In the genomic region with DNA sequence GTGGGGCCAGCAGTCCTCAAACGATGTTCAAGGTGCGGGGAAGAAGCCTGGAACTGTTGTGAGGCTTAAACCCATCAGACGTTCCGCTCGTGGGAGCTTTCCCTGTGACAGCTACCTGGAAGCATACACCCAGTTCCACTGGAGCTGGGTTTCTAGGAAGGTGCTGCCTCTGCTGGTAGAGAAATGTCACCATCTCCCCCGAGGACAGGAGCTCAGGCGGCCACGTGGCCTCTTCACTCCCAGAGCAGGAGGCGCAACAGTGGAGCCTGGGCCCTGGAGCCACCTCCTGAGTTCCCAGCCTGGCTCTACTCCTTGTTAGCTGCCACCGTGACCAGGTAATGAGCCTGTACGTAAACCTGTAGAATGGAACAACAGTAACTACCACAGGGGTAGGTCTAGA, we compare ENCODE assay signal across 24 cellular contexts.
"Had no signal": no experiment of that assay in that cellular context is flagged by ENCODE, and none has a peak within 500 bp of the region (broad histone marks: within the 10 kb centered on the region; RNA-seq: fewer than 3 reads in every experiment).

No MANE protein-coding gene starts in this region.

- H3K36me3 ChIP-seq: left lung had no signal

- H3K9me3 ChIP-seq: left lung, mucosa of descending colon had no signal

- H3K4me1 Mint-ChIP-seq: activated CD4-positive, alpha-beta T cell treated with anti-CD3 and anti-CD28 coated beads, Interleukin-2, amount 10 ng/mL, durations not matched to agents 24 days and 14 days; activated naive CD8-positive, alpha-beta T cell treated with anti-CD3 and anti-CD28 coated beads, Interleukin-2, amount 10 ng/mL, durations not matched to agents 7 days and 5 days; activated T-helper 17 cell treated with anti-CD3 and anti-CD28 coated beads, Interleukin-2, amount 50 U/mL, for 72 hours; neural crest cell had no signal

- H3K4me3 Mint-ChIP-seq: activated CD4-positive, alpha-beta T cell treated with anti-CD3 and anti-CD28 coated beads, Interleukin-2, amount 10 ng/mL, durations not matched to agents 24 days and 14 days; activated CD8-positive, alpha-beta T cell treated with anti-CD3 and anti-CD28 coated beads for 36 hours; activated naive CD8-positive, alpha-beta T cell treated with anti-CD3 and anti-CD28 coated beads, Interleukin-2, amount 10 ng/mL, durations not matched to agents 7 days and 5 days; activated T-helper 17 cell treated with anti-CD3 and anti-CD28 coated beads, Interleukin-2, amount 50 U/mL, for 72 hours; brain; neural crest cell had no signal

- H3K27me3 ChIP-seq: foreskin keratinocyte had no signal

- H3K27ac ChIP-seq: dorsolateral prefrontal cortex, epithelial cell of prostate, foreskin keratinocyte, left lung had no signal

- H3K27me3 Mint-ChIP-seq: activated CD4-positive, alpha-beta T cell treated with anti-CD3 and anti-CD28 coated beads, Interleukin-2, amount 10 ng/mL, durations not matched to agents 24 days and 14 days; activated CD8-positive, alpha-beta T cell treated with anti-CD3 and anti-CD28 coated beads for 36 hours; activated naive CD8-positive, alpha-beta T cell treated with anti-CD3 and anti-CD28 coated beads, Interleukin-2, amount 10 ng/mL, durations not matched to agents 7 days and 5 days; activated T-helper 17 cell treated with anti-CD3 and anti-CD28 coated beads, Interleukin-2, amount 50 U/mL, for 72 hours; brain had no signal

- H3K4me1 ChIP-seq: foreskin keratinocyte, left lung had no signal

- DNase-seq: activated CD4-positive, alpha-beta T cell treated with anti-CD3 and anti-CD28 coated beads, Interleukin-2, amount 10 ng/mL, durations not matched to agents 24 days and 14 days; activated CD4-positive, CD25-positive, alpha-beta regulatory T cell; activated CD8-positive, alpha-beta T cell treated with anti-CD3 and anti-CD28 coated beads for 36 hours; activated naive CD4-positive, alpha-beta T cell; activated naive CD8-positive, alpha-beta T cell treated with anti-CD3 and anti-CD28 coated beads, Interleukin-2, amount 10 ng/mL, durations not matched to agents 7 days and 5 days; activated T-cell treated with anti-CD3 and anti-CD28 coated beads, Interleukin-2, amount 50 U/mL, for 1 hour; caudate nucleus; foreskin keratinocyte; hippocampal formation; kidney; left lung; mammary epithelial cell; mucosa of descending colon; naive B cell; stimulated activated CD4-positive, alpha-beta T cell treated with anti-CD3 and anti-CD28 coated beads, Interleukin-12 subunit alpha, Interleukin-12 subunit beta, amount 100 ng/mL, for 4 hours; stimulated activated CD4-positive, alpha-beta T cell treated with anti-CD3 and anti-CD28 coated beads, Interleukin-1b, Interleukin-23, amount 100 ng/mL, for 48 hours; stimulated activated CD8-positive, alpha-beta memory T cell treated with anti-CD3 and anti-CD28 coated beads, Interleukin-4, amount 100 ng/mL, for 48 hours; stimulated activated naive CD4-positive, alpha-beta T cell had no signal

- H3K9me3 Mint-ChIP-seq: activated CD4-positive, alpha-beta T cell treated with anti-CD3 and anti-CD28 coated beads, Interleukin-2, amount 10 ng/mL, durations not matched to agents 24 days and 14 days; activated CD8-positive, alpha-beta T cell treated with anti-CD3 and anti-CD28 coated beads for 36 hours; activated naive CD8-positive, alpha-beta T cell treated with anti-CD3 and anti-CD28 coated beads, Interleukin-2, amount 10 ng/mL, durations not matched to agents 7 days and 5 days; activated T-helper 17 cell treated with anti-CD3 and anti-CD28 coated beads, Interleukin-2, amount 50 U/mL, for 72 hours; neural crest cell had no signal

- H3K36me3 Mint-ChIP-seq: activated naive CD8-positive, alpha-beta T cell treated with anti-CD3 and anti-CD28 coated beads, Interleukin-2, amount 10 ng/mL, durations not matched to agents 7 days and 5 days; brain; naive B cell had no signal

- H3K27ac Mint-ChIP-seq: activated CD4-positive, alpha-beta T cell treated with anti-CD3 and anti-CD28 coated beads, Interleukin-2, amount 10 ng/mL, durations not matched to agents 24 days and 14 days; activated CD8-positive, alpha-beta T cell treated with anti-CD3 and anti-CD28 coated beads for 36 hours; activated naive CD8-positive, alpha-beta T cell treated with anti-CD3 and anti-CD28 coated beads, Interleukin-2, amount 10 ng/mL, durations not matched to agents 7 days and 5 days; activated T-helper 17 cell treated with anti-CD3 and anti-CD28 coated beads, Interleukin-2, amount 50 U/mL, for 72 hours; brain; progenitor cell of endocrine pancreas had no signal

- H3K4me3 ChIP-seq: dorsolateral prefrontal cortex, left lung, mucosa of descending colon had no signal
